Comparison of ENCODE assay signal across 1 cellular context in the genomic region with DNA sequence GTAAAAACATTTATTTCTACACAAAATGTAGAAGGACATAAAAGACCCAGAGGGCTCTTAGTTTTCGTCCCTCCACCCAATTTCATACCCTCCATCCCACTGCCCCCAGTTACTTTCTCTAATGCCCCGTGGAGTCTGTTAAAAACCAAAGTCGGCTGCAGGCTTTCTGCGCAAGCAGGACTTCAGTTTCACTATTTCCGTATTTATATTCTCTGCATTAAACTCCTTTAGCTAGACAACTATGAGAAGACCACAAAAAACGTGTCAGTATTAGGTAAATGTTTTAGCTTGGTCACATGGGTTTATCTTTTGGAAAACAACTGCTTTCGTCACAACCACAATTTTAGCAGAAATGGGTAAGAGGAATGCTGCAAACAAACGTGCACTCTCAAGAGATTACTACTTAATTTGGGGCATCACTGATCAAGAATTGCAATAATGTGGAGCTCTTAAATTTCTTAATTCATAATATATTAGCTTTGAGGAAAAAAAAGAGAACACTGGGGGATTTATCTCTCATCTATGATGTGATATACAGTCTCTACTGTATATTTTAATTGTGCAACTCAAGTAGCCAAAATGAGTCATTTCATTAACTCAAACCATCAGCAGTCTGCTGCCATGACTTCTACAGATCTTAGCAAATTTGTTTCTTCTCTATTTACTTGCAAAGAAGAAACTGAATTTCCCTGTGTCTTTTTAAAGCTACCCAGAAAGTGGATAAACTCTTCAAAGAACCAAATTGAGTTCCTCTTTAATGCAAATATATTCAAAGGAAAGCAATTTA.
A peak's percentile ranks its signal among the peaks of the same experiment; 100 is the strongest.
TF ChIP-seq lines count a peak whose summit lies in the region.

No MANE protein-coding gene starts in this region.

TF ChIP-seq in IMR-90, 13 proteins besides CTCF, POLR2A, EP300 and RAD21 (continued from another document):
- TF ChIP-seq, protein P1, sequence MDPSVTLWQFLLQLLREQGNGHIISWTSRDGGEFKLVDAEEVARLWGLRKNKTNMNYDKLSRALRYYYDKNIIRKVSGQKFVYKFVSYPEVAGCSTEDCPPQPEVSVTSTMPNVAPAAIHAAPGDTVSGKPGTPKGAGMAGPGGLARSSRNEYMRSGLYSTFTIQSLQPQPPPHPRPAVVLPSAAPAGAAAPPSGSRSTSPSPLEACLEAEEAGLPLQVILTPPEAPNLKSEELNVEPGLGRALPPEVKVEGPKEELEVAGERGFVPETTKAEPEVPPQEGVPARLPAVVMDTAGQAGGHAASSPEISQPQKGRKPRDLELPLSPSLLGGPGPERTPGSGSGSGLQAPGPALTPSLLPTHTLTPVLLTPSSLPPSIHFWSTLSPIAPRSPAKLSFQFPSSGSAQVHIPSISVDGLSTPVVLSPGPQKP (IDR thresholded peaks at IDR 0.05; ENCODE audit: borderline replicate concordance, low read depth, low read length): no peak
- TF ChIP-seq USF2 (IDR thresholded peaks at IDR 0.05; ENCODE audit: low read depth, low read length): peak; percentile 41
